17 cellular contexts compared by ENCODE assay signal in genomic region chr6:572596-573265, GRCh38.
DNase-seq lines count a peak whose midpoint lies in the region; ATAC-seq and TF ChIP-seq lines count a peak whose summit lies in the region.
"Had no signal": no experiment of that assay in that cellular context is flagged by ENCODE, and none has a peak within 500 bp of the region (broad histone marks: within the 10 kb centered on the region; RNA-seq: fewer than 3 reads in every experiment).

No MANE protein-coding gene starts in this region.

- in situ Hi-C loops in brain microvascular endothelial cell (cut with HindIII; ENCODE audit: low pct_ligation_motif_present, low sequenced_read_pairs), result no loop called here

- H3K27me3 ChIP-seq in brain microvascular endothelial cell (replicated peaks), result no peaks in the 10 kb centered on the region
- H3K27me3 ChIP-seq in ovary, result no peaks in the 10 kb centered on the region
- H3K27me3 ChIP-seq: BE2C had no signal

- DNase-seq in brain microvascular endothelial cell, result peak; percentile 16
- DNase-seq in iris pigment epithelial cell (ENCODE audit: low read depth), result peak; percentile 65
- peak; percentile 33 for DNase-seq in left kidney (ENCODE audit: low read depth, low spot score)
- DNase-seq in D341Med (ENCODE audit: low spot score), result no peak
- no peak for DNase-seq in ovary
- DNase-seq in DMS153 treated with DMSO at 0.1 percent for 48 hours (lab: John Stamatoyannopoulos, UW; ENCODE audit: unreplicated experiment), result no peak
- DNase-seq: ACHN; BE2C; C1 segment of cervical spinal cord; CD4-positive, CD25-positive, alpha-beta regulatory T cell; CD8-positive, alpha-beta memory T cell; COR-L47; DMS79; GDM1; H9; KBM-7 had no signal

- no peaks in the 10 kb centered on the region for H3K4me1 ChIP-seq in ovary (ENCODE audit: insufficient read depth)
- H3K4me1 ChIP-seq: BE2C had no signal

- intact Hi-C loops in ovary (cut with DNase I), result no loop called here

- TF ChIP-seq EP300 in ovary (IDR thresholded peaks at IDR 0.05), result no peak

- ATAC-seq in HG03039 (IDR thresholded peaks at IDR 0.05; ENCODE audit: unreplicated experiment), result no peak

- H3K4me3 ChIP-seq in brain microvascular endothelial cell (ENCODE audit: low read depth, low read length) (no peak overlapping the region), ovary (no peak overlapping the region)

- H3K27ac ChIP-seq in brain microvascular endothelial cell (no peak overlapping the region), ovary (no peak overlapping the region)

- TF ChIP-seq CTCF in brain microvascular endothelial cell (IDR thresholded peaks at IDR 0.05; ENCODE audit: low read depth, low read length, missing control alignments) (no peak), ovary (IDR thresholded peaks at IDR 0.05) (no peak)

- WGBS in ovary, 3 donors, result 83 to 90% (median 89%) methylated on average over 16 of the region's 16 CpGs

- H3K36me3 ChIP-seq in brain microvascular endothelial cell (replicated peaks) (peaks cover 20% of the 10 kb centered on the region), ovary (no peaks in the 10 kb centered on the region)
- H3K36me3 ChIP-seq: BE2C had no signal

- TF ChIP-seq POLR2A in ovary (IDR thresholded peaks at IDR 0.05), result no peak

- no peaks in the 10 kb centered on the region for H3K9me3 ChIP-seq in ovary
- H3K9me3 ChIP-seq: BE2C had no signal

Comparison
In these comparisons a context has a peak if more than half of its experiments do, and no peak if none do; other contexts are left out.
1. DNase-seq: peak in brain microvascular endothelial cell (single experiment), iris pigment epithelial cell (single experiment) and left kidney (single experiment); none in D341Med (single experiment), ovary (0 of 5) and DMS153 treated with DMSO at 0.1 percent for 48 hours (single experiment).